ENCODE assay signal across 1 cellular context in genomic region chr11:95792200-95792599, GRCh38.
TF ChIP-seq lines count a peak whose summit lies in the region.

No MANE protein-coding gene starts in this region.

TF ChIP-seq in HepG2, 621 proteins besides CTCF, POLR2A, EP300 and RAD21:
- no peak for TF ChIP-seq ZNF713 (CRISPR knock-in tag; IDR thresholded peaks at IDR 0.05)
- 0 out of 2 replicates have a peak, but pooled peaks have one; percentile 6 for TF ChIP-seq RBFOX2 (IDR thresholded peaks at IDR 0.05; ENCODE audit: low read depth, low read length)
- no peak for TF ChIP-seq BATF2 (CRISPR knock-in tag; IDR thresholded peaks at IDR 0.05)
- TF ChIP-seq GPBP1L1 (CRISPR knock-in tag; IDR thresholded peaks at IDR 0.05) = no peak
